24 cellular contexts compared by ENCODE assay signal in genomic region chr4:56102581-56102980, GRCh38.
DNase-seq lines count a peak whose midpoint lies in the region; FAIRE-seq and TF ChIP-seq lines count a peak whose summit lies in the region.
"Had no signal": no experiment of that assay in that cellular context is flagged by ENCODE, and none has a peak within 500 bp of the region (broad histone marks: within the 10 kb centered on the region; RNA-seq: fewer than 3 reads in every experiment).

No MANE protein-coding gene starts in this region.

- H3K36me3 ChIP-seq in stomach: no peaks in the 10 kb centered on the region

- no peak overlapping the region for H3K4me3 ChIP-seq in stomach
- H3K4me3 ChIP-seq: PC-9, SK-N-MC had no signal

- H3K9me3 ChIP-seq in stomach: no peaks in the 10 kb centered on the region

- 60 to 82% (median 70%) methylated on average over 4 of the region's 4 CpGs for WGBS in stomach, 5 donors

- no peaks in the 10 kb centered on the region for H3K27me3 ChIP-seq in stomach

- peak; percentile 86 for FAIRE-seq in D721Med (lab: Jason Lieb, UNC)
- FAIRE-seq: GM19239 had no signal

- no peak for TF ChIP-seq CTCF in D721Med (IDR thresholded peaks at IDR 0.05; ENCODE audit: insufficient read depth, missing control alignments)
- TF ChIP-seq CTCF in stomach (IDR thresholded peaks at IDR 0.05): no peak

- intact Hi-C loops in stomach (cut with DNase I; ENCODE audit: low total_unique reads): no loop called here

- TF ChIP-seq EP300 in stomach (IDR thresholded peaks at IDR 0.05): no peak

- DNase-seq in NCI-H1092 treated with DMSO at 0.1 percent for 48 hours (lab: John Stamatoyannopoulos, UW): peak; percentile 3
- DNase-seq in NCI-H1092 (lab: John Stamatoyannopoulos, UW): no peak
- DNase-seq in D721Med (ENCODE audit: insufficient read length, low spot score): no peak
- peak; percentile 82 to 93 for DNase-seq in NCI-H524 (lab: John Stamatoyannopoulos, UW)
- DNase-seq in left kidney (ENCODE audit: low read depth, low spot score): peak; percentile 21
- DNase-seq in stomach: no peak
- no peak for DNase-seq in amygdala (lab: John Stamatoyannopoulos, UW)
- DNase-seq in mesenteric fat pad (ENCODE audit: low spot score): no peak
- DNase-seq: ACHN; CD8-positive, alpha-beta memory T cell; DMS79; Karpas-422; MV-4-11; NCI-H2029 treated with DMSO at 0.1 percent for 48 hours; NCI-H226; NCI-H510A treated with DMSO at 0.1 percent for 48 hours; PC-9; RPMI8226; SHP77 treated with DMSO at 0.1 percent for 48 hours; SW 1271 had no signal

- no peak for TF ChIP-seq POLR2A in stomach (IDR thresholded peaks at IDR 0.05)

- peaks cover 0 to 9% (median 0%) of the 10 kb centered on the region in 4 donors for H3K4me1 ChIP-seq in stomach

- H3K27ac ChIP-seq in stomach: no peak overlapping the region
- H3K27ac ChIP-seq: 22Rv1, C4-2B, PC-9, SK-N-MC had no signal

Comparison
In these comparisons a context has a peak if more than half of its experiments do, and no peak if none do; other contexts are left out.
1. DNase-seq: peak in NCI-H1092 treated with DMSO at 0.1 percent for 48 hours (single experiment), NCI-H524 (2 of 2) and left kidney (single experiment); none in NCI-H1092 (single experiment), D721Med (single experiment), stomach (single experiment), amygdala (0 of 56) and mesenteric fat pad (single experiment).